19 cellular contexts compared by ENCODE assay signal in genomic region chr21:28439246-28439645, GRCh38.
"Had no signal": no experiment of that assay in that cellular context is flagged by ENCODE, and none has a peak within 500 bp of the region (broad histone marks: within the 10 kb centered on the region; RNA-seq: fewer than 3 reads in every experiment).

No MANE protein-coding gene starts in this region.

- H3K27me3 ChIP-seq: esophagus muscularis mucosa, gastroesophageal sphincter, neutrophil had no signal

- H3K4me1 Mint-ChIP-seq: activated naive CD8-positive, alpha-beta T cell treated with anti-CD3 and anti-CD28 coated beads, Interleukin-2, amount 50 U/mL, for 24 hours; naive thymus-derived CD8-positive, alpha-beta T cell had no signal

- H3K36me3 Mint-ChIP-seq: naive thymus-derived CD8-positive, alpha-beta T cell had no signal

- DNase-seq: activated CD4-positive, alpha-beta T cell treated with anti-CD3 and anti-CD28 coated beads, Interleukin-2, amount 50 U/mL, for 1 hour; activated naive CD4-positive, alpha-beta T cell treated with anti-CD3 and anti-CD28 coated beads for 36 hours; activated naive CD8-positive, alpha-beta T cell treated with anti-CD3 and anti-CD28 coated beads, Interleukin-2, amount 50 U/mL, for 24 hours; left colon; mucosa of descending colon; naive thymus-derived CD8-positive, alpha-beta T cell; posterior cingulate gyrus; retina; stimulated activated CD4-positive, alpha-beta T cell treated with anti-CD3 and anti-CD28 coated beads, Interleukin-15, amount 100 ng/mL, for 24 hours; stimulated activated CD4-positive, alpha-beta T cell treated with anti-CD3 and anti-CD28 coated beads, Interleukin-4, amount 100 ng/mL, for 1 hour; stimulated activated naive CD4-positive, alpha-beta T cell; substantia nigra; trophoblast cell had no signal

- H3K4me3 ChIP-seq: esophagus muscularis mucosa, gastroesophageal sphincter, mucosa of descending colon had no signal

- H3K27ac Mint-ChIP-seq: activated naive CD4-positive, alpha-beta T cell treated with anti-CD3 and anti-CD28 coated beads for 36 hours; activated naive CD8-positive, alpha-beta T cell treated with anti-CD3 and anti-CD28 coated beads, Interleukin-2, amount 50 U/mL, for 24 hours; activated T-helper 2 cell treated with anti-CD3 and anti-CD28 coated beads, Interferon-gamma antibody, Interleukin-2, Interleukin-4, amounts not matched to agents 10 μg/mL and 5 μg/mL and 100 μg/mL, durations not matched to agents 14 hours and 24 hours and 36 hours; naive thymus-derived CD8-positive, alpha-beta T cell had no signal

- FAIRE-seq: colon, islet of Langerhans had no signal

- H3K27me3 Mint-ChIP-seq: activated naive CD8-positive, alpha-beta T cell treated with anti-CD3 and anti-CD28 coated beads, Interleukin-2, amount 50 U/mL, for 24 hours had no signal

- H3K27ac ChIP-seq: esophagus muscularis mucosa, gastroesophageal sphincter, neutrophil had no signal

- H3K36me3 ChIP-seq: esophagus muscularis mucosa, neutrophil had no signal

- ATAC-seq: activated naive CD8-positive, alpha-beta T cell treated with anti-CD3 and anti-CD28 coated beads, Interleukin-2, amount 50 U/mL, for 24 hours; gastroesophageal sphincter; left colon; mucosa of descending colon; naive thymus-derived CD8-positive, alpha-beta T cell had no signal

- H3K9me3 Mint-ChIP-seq: activated naive CD4-positive, alpha-beta T cell treated with anti-CD3 and anti-CD28 coated beads for 36 hours; activated naive CD8-positive, alpha-beta T cell treated with anti-CD3 and anti-CD28 coated beads, Interleukin-2, amount 50 U/mL, for 24 hours; activated T-helper 2 cell treated with anti-CD3 and anti-CD28 coated beads, Interferon-gamma antibody, Interleukin-2, Interleukin-4, amounts not matched to agents 10 μg/mL and 5 μg/mL and 100 μg/mL, durations not matched to agents 14 hours and 24 hours and 36 hours; naive thymus-derived CD8-positive, alpha-beta T cell had no signal

- H3K4me3 Mint-ChIP-seq: activated naive CD4-positive, alpha-beta T cell treated with anti-CD3 and anti-CD28 coated beads for 36 hours; activated naive CD8-positive, alpha-beta T cell treated with anti-CD3 and anti-CD28 coated beads, Interleukin-2, amount 50 U/mL, for 24 hours; naive thymus-derived CD8-positive, alpha-beta T cell had no signal

- H3K9me3 ChIP-seq: esophagus muscularis mucosa, gastroesophageal sphincter, mucosa of descending colon, neutrophil had no signal
